22 cellular contexts compared by ENCODE assay signal in genomic region chr18:65221736-65222135, GRCh38.
"Had no signal": no experiment of that assay in that cellular context is flagged by ENCODE, and none has a peak within 500 bp of the region (broad histone marks: within the 10 kb centered on the region; RNA-seq: fewer than 3 reads in every experiment).

No MANE protein-coding gene starts in this region.

- H3K9me3 Mint-ChIP-seq: activated B cell treated with CpG ODN at 0.5 μM for 24 hours; mesothelial cell of epicardium; neural progenitor cell; stimulated activated memory B cell treated with anti-CD40 and anti-IgM and Interleukin-4, amounts not matched to agents 10 μg/mL and 1 μg/mL and 100 μg/mL, for 72 hours had no signal

- H3K27ac Mint-ChIP-seq: activated B cell treated with CpG ODN at 0.5 μM for 24 hours; activated CD4-positive, alpha-beta T cell treated with anti-CD3 and anti-CD28 coated beads for 36 hours; activated naive CD8-positive, alpha-beta T cell; activated T-cell treated with anti-CD3 and anti-CD28 coated beads, Interleukin-2, amount 50 U/mL, for 24 hours; activated T-helper 2 cell treated with anti-CD3 and anti-CD28 coated beads, Interferon-gamma antibody, Interleukin-2, Interleukin-4, amounts not matched to agents 10 μg/mL and 5 μg/mL and 100 μg/mL, durations not matched to agents 14 hours and 24 hours and 36 hours; mesothelial cell of epicardium; naive thymus-derived CD8-positive, alpha-beta T cell; neural progenitor cell; stimulated activated memory B cell treated with anti-CD40 and anti-IgM and Interleukin-4, amounts not matched to agents 10 μg/mL and 1 μg/mL and 100 μg/mL, for 72 hours had no signal

- H3K4me3 Mint-ChIP-seq: activated B cell treated with CpG ODN at 0.5 μM for 24 hours; activated CD4-positive, alpha-beta T cell treated with anti-CD3 and anti-CD28 coated beads for 36 hours; activated naive CD8-positive, alpha-beta T cell; activated T-cell treated with anti-CD3 and anti-CD28 coated beads, Interleukin-2, amount 50 U/mL, for 24 hours; mesothelial cell of epicardium; naive thymus-derived CD8-positive, alpha-beta T cell; neural progenitor cell; stimulated activated memory B cell treated with anti-CD40 and anti-IgM and Interleukin-4, amounts not matched to agents 10 μg/mL and 1 μg/mL and 100 μg/mL, for 72 hours had no signal

- H3K27me3 Mint-ChIP-seq: activated B cell treated with CpG ODN at 0.5 μM for 24 hours; activated CD4-positive, alpha-beta T cell treated with anti-CD3 and anti-CD28 coated beads for 36 hours; activated naive CD8-positive, alpha-beta T cell; activated T-cell treated with anti-CD3 and anti-CD28 coated beads, Interleukin-2, amount 50 U/mL, for 24 hours; naive thymus-derived CD8-positive, alpha-beta T cell; stimulated activated memory B cell treated with anti-CD40 and anti-IgM and Interleukin-4, amounts not matched to agents 10 μg/mL and 1 μg/mL and 100 μg/mL, for 72 hours had no signal

- H3K36me3 Mint-ChIP-seq: activated naive CD8-positive, alpha-beta T cell; mesothelial cell of epicardium; naive thymus-derived CD8-positive, alpha-beta T cell; neural progenitor cell; stimulated activated memory B cell treated with anti-CD40 and anti-IgM and Interleukin-4, amounts not matched to agents 10 μg/mL and 1 μg/mL and 100 μg/mL, for 72 hours had no signal

- DNase-seq: activated B cell treated with CpG ODN at 0.5 μM for 24 hours; activated CD4-positive, alpha-beta T cell treated with anti-CD3 and anti-CD28 coated beads for 36 hours; activated CD4-positive, alpha-beta T cell treated with anti-CD3 and anti-CD28 coated beads, Interleukin-2, amount 50 U/mL, for 4 hours; activated CD8-positive, alpha-beta memory T cell treated with anti-CD3 and anti-CD28 coated beads for 24 hours; activated CD8-positive, alpha-beta memory T cell treated with anti-CD3 and anti-CD28 coated beads, Interleukin-2, amount 50 U/mL, for 4 hours; activated naive CD4-positive, alpha-beta T cell; activated T-cell treated with anti-CD3 and anti-CD28 coated beads, Interleukin-2, amount 50 U/mL, for 24 hours; esophagus squamous epithelium; gastrocnemius medialis; hippocampal formation; kidney glomerular epithelial cell; left ventricle myocardium inferior; mammary epithelial cell; naive thymus-derived CD8-positive, alpha-beta T cell; sigmoid colon; stimulated activated CD4-positive, alpha-beta T cell treated with anti-CD3 and anti-CD28 coated beads, Interleukin-15, amount 100 ng/mL, for 24 hours; stomach had no signal

- ATAC-seq: activated CD4-positive, alpha-beta T cell treated with anti-CD3 and anti-CD28 coated beads for 36 hours; gastrocnemius medialis; naive thymus-derived CD8-positive, alpha-beta T cell; stimulated activated memory B cell treated with anti-CD40 and anti-IgM and Interleukin-4, amounts not matched to agents 10 μg/mL and 1 μg/mL and 100 μg/mL, for 72 hours had no signal

- H3K4me1 Mint-ChIP-seq: activated B cell treated with CpG ODN at 0.5 μM for 24 hours; activated CD4-positive, alpha-beta T cell treated with anti-CD3 and anti-CD28 coated beads for 36 hours; mesothelial cell of epicardium; naive thymus-derived CD8-positive, alpha-beta T cell; stimulated activated memory B cell treated with anti-CD40 and anti-IgM and Interleukin-4, amounts not matched to agents 10 μg/mL and 1 μg/mL and 100 μg/mL, for 72 hours had no signal
